In the genomic region with DNA sequence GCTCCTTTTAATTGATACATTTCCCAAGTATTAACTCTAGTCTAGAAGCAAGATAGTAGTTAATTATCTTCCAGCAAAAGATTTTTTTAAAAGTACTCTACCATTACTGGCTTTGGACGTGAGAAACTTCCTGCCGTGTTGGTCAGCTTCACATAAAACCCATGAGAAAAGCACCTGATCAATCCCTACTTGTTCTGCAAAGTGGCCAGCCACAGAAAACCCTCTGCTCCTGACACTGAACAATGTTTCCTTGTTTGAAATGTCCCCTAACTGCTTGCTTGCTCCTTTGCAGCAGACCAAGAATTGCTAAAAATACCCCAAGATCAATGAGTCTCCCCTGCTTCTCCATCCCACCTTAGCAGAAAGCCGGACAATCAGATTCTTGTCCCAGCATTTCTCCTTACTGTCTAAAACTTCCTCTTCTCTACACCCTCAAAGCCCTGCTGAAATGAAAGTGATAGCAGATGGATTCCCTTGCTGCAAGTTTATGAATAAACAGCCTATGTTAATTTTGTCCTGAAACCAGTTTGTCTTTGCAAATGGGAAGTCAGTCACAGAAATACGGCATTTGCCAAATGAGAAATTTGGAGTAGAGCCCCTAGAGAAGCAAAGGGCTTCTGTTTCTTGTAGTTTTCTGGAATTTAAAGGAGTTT, we compare ENCODE assay signal across 13 cellular contexts.
DNase-seq lines count a peak whose midpoint lies in the region; ATAC-seq and TF ChIP-seq lines count a peak whose summit lies in the region.
"Had no signal": no experiment of that assay in that cellular context is flagged by ENCODE, and none has a peak within 500 bp of the region (broad histone marks: within the 10 kb centered on the region; RNA-seq: fewer than 3 reads in every experiment).

No MANE protein-coding gene starts in this region.

- DNase-seq in foreskin melanocyte: peak; percentile 6
- no peak for DNase-seq in islet precursor cell
- DNase-seq: activated CD4-positive, CD25-positive, alpha-beta regulatory T cell treated with anti-CD3 and anti-CD28 coated beads, Interleukin-2, amount 50 U/mL, for 72 hours; AML-193; NCI-H774; posterior cingulate gyrus had no signal

- H3K4me3 ChIP-seq in GM08714 (ENCODE audit: low read length): peak overlapping the region; percentile 42; the same call in 1 of the 2 replicates
- H3K4me3 ChIP-seq: lung had no signal

- ATAC-seq in GM19463 (IDR thresholded peaks at IDR 0.05; ENCODE audit: unreplicated experiment): peak; percentile 88
- ATAC-seq in HG03175 (IDR thresholded peaks at IDR 0.05; ENCODE audit: unreplicated experiment): peak; percentile 68
- ATAC-seq in HG03025 (IDR thresholded peaks at IDR 0.05; ENCODE audit: low FRiP score, unreplicated experiment): no peak
- ATAC-seq in HG02884 (IDR thresholded peaks at IDR 0.05; ENCODE audit: unreplicated experiment): no peak
- ATAC-seq in SK-N-SH treated with all-trans-retinoic acid at 6 μM for 48 hours: no peak

TF ChIP-seq in SK-N-SH treated with all-trans-retinoic acid at 6 μM for 48 hours, 23 proteins besides CTCF, POLR2A, EP300 and RAD21:
- TF ChIP-seq ESRRG (CRISPR knock-in tag; IDR thresholded peaks at IDR 0.05) (no peak), PPARA (CRISPR knock-in tag; IDR thresholded peaks at IDR 0.05; ENCODE audit: borderline replicate concordance) (no peak), BACH2 (CRISPR knock-in tag; IDR thresholded peaks at IDR 0.05; ENCODE audit: borderline replicate concordance) (no peak), ZNF8 (CRISPR knock-in tag; IDR thresholded peaks at IDR 0.05) (no peak), CSDC2 (CRISPR knock-in tag; IDR thresholded peaks at IDR 0.05) (no peak), ZFP30 (CRISPR knock-in tag; IDR thresholded peaks at IDR 0.05) (no peak), TCF4 (CRISPR knock-in tag; IDR thresholded peaks at IDR 0.05; ENCODE audit: borderline replicate concordance) (no peak), ZFP3 (CRISPR knock-in tag; IDR thresholded peaks at IDR 0.05) (no peak), GLIS3 (CRISPR knock-in tag; IDR thresholded peaks at IDR 0.05) (no peak), ZNF565 (CRISPR knock-in tag; conservative IDR thresholded peaks at IDR 0.05; ENCODE audit: low read depth) (no peak), ZNF70 (CRISPR knock-in tag; IDR thresholded peaks at IDR 0.05) (no peak), ZC3H10 (CRISPR knock-in tag; IDR thresholded peaks at IDR 0.05) (no peak)
- TF ChIP-seq, protein P1, sequence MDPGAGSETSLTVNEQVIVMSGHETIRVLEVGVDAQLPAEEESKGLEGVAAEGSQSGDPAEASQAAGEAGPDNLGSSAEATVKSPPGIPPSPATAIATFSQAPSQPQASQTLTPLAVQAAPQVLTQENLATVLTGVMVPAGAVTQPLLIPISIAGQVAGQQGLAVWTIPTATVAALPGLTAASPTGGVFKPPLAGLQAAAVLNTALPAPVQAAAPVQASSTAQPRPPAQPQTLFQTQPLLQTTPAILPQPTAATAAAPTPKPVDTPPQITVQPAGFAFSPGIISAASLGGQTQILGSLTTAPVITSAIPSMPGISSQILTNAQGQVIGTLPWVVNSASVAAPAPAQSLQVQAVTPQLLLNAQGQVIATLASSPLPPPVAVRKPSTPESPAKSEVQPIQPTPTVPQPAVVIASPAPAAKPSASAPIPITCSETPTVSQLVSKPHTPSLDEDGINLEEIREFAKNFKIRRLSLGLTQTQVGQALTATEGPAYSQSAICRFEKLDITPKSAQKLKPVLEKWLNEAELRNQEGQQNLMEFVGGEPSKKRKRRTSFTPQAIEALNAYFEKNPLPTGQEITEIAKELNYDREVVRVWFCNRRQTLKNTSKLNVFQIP (CRISPR knock-in tag; IDR thresholded peaks at IDR 0.05; ENCODE audit: borderline replicate concordance, low read depth): no peak

Comparison
In these comparisons a context has a peak if more than half of its experiments do, and no peak if none do; other contexts are left out.
1. ATAC-seq: peak in GM19463 (single experiment) and HG03175 (single experiment); none in HG03025 (single experiment), HG02884 (single experiment) and SK-N-SH treated with all-trans-retinoic acid at 6 μM for 48 hours (single experiment).